ENCODE assay signal across 27 cellular contexts in the genomic region with DNA sequence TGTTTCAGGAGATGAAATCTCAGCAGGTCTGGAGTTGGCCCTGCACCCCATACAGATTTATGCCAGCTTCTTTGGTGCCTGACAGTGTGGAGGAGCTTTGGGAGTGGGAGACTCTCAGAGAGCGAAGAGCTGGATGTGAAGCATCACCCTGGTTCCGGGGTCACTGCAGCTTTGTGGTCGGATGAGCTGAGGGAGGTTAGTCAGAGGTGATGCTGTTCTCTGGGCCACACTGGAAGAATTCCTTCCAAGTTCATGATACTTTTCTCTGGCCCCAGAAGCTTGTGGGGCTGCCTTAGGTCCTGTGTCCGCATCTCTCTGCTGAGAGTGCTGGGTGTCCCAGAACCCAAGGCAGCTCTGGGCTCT.
DNase-seq lines count a peak whose midpoint lies in the region; ATAC-seq, FAIRE-seq and TF ChIP-seq lines count a peak whose summit lies in the region.
"Had no signal": no experiment of that assay in that cellular context is flagged by ENCODE, and none has a peak within 500 bp of the region (broad histone marks: within the 10 kb centered on the region; RNA-seq: fewer than 3 reads in every experiment).

No MANE protein-coding gene starts in this region.

- CTCF ChIA-PET in naive thymus-derived CD4-positive, alpha-beta T cell (lab: Charles Lee), result no interaction called here

- TF ChIP-seq CTCF in astrocyte (IDR thresholded peaks at IDR 0.05; ENCODE audit: insufficient read depth, low read depth, low read length), result no peak
- TF ChIP-seq CTCF in sigmoid colon (IDR thresholded peaks at IDR 0.05), result no peak

- no peaks in the 10 kb centered on the region for H3K36me3 ChIP-seq in GM23248 (ENCODE audit: low read depth)
- H3K36me3 ChIP-seq in astrocyte (ENCODE audit: insufficient read depth, low read length), result no peaks in the 10 kb centered on the region
- H3K36me3 ChIP-seq in sigmoid colon, result no peaks in the 10 kb centered on the region
- H3K36me3 ChIP-seq in naive thymus-derived CD4-positive, alpha-beta T cell (ENCODE audit: control insufficient read depth in 2 of 3, insufficient read depth in 3 of 3, low read length in 3 of 3), result no peaks in the 10 kb centered on the region
- H3K36me3 ChIP-seq: ascending aorta had no signal

- H2AFZ ChIP-seq in GM23248, result peak overlapping the region; percentile 61
- peak overlapping the region; percentile 51 for H2AFZ ChIP-seq in astrocyte (ENCODE audit: low read depth, low read length)

- in situ Hi-C loops in GM23248 (cut with MboI), result no loop called here

- peak overlapping the region; percentile 0 for H3K4me2 ChIP-seq in GM23248 (ENCODE audit: unreplicated experiment)
- H3K4me2 ChIP-seq in astrocyte (ENCODE audit: low read length), result peak overlapping the region; percentile 18

- H4K20me1 ChIP-seq in GM23248 (ENCODE audit: insufficient read depth), result no peaks in the 10 kb centered on the region
- no peaks in the 10 kb centered on the region for H4K20me1 ChIP-seq in astrocyte (ENCODE audit: insufficient read depth, low read length)

- H3K9me2 ChIP-seq in GM23248 (ENCODE audit: insufficient read depth), result no peaks in the 10 kb centered on the region

- peaks cover 2% of the 10 kb centered on the region for H3K27me3 Mint-ChIP-seq in astrocyte (ENCODE audit: low read depth, unreplicated experiment)
- peaks cover 5 to 27% (median 19%) of the 10 kb centered on the region in 5 donors for H3K27me3 Mint-ChIP-seq in naive thymus-derived CD4-positive, alpha-beta T cell

- H3F3A ChIP-seq in GM23248 (ENCODE audit: insufficient read depth), result peaks cover 8% of the 10 kb centered on the region

- H3K4me3 ChIP-seq in GM23248 (no peak overlapping the region), astrocyte (ENCODE audit: insufficient read depth, low read depth, low read length) (no peak overlapping the region), sigmoid colon (no peak overlapping the region)
- no peak overlapping the region for H3K4me3 ChIP-seq in naive thymus-derived CD4-positive, alpha-beta T cell (ENCODE audit: low read length)
- H3K4me3 ChIP-seq: ascending aorta, mucosa of descending colon had no signal

- no peak for ATAC-seq in naive thymus-derived CD4-positive, alpha-beta T cell
- ATAC-seq in HG03565 (IDR thresholded peaks at IDR 0.05; ENCODE audit: unreplicated experiment), result no peak
- ATAC-seq: CD8-positive, alpha-beta T cell; HepG2; mucosa of descending colon had no signal

- no peak for TF ChIP-seq POLR2A in sigmoid colon (IDR thresholded peaks at IDR 0.05)

- peaks cover 20% of the 10 kb centered on the region for H3K4me1 ChIP-seq in GM23248 (ENCODE audit: insufficient read depth)
- peaks cover 24% of the 10 kb centered on the region for H3K4me1 ChIP-seq in astrocyte (ENCODE audit: insufficient read depth, low read length)
- H3K4me1 ChIP-seq in sigmoid colon, result no peaks in the 10 kb centered on the region
- no peaks in the 10 kb centered on the region for H3K4me1 ChIP-seq in naive thymus-derived CD4-positive, alpha-beta T cell (ENCODE audit: control insufficient read depth in 2 of 2, insufficient read depth in 2 of 2, low read length in 2 of 2)
- H3K4me1 ChIP-seq: ascending aorta had no signal

- H3K27me3 ChIP-seq in GM23248 (replicated peaks; ENCODE audit: insufficient read depth), result no peaks in the 10 kb centered on the region
- no peaks in the 10 kb centered on the region for H3K27me3 ChIP-seq in astrocyte (ENCODE audit: insufficient read depth, low read length)
- H3K27me3 ChIP-seq in sigmoid colon, result no peaks in the 10 kb centered on the region
- no peaks in the 10 kb centered on the region for H3K27me3 ChIP-seq in naive thymus-derived CD4-positive, alpha-beta T cell (ENCODE audit: control insufficient read depth in 2 of 2, insufficient read depth in 2 of 2, low read length in 2 of 2)
- H3K27me3 ChIP-seq: ascending aorta had no signal

- intact Hi-C loops in sigmoid colon (cut with DNase I), result no loop called here
- intact Hi-C loops in naive thymus-derived CD4-positive, alpha-beta T cell (cut with micrococcal nuclease), result no loop called here

- H3K4me3 Mint-ChIP-seq in astrocyte (ENCODE audit: unreplicated experiment), result no peak overlapping the region
- no peak overlapping the region for H3K4me3 Mint-ChIP-seq in naive thymus-derived CD4-positive, alpha-beta T cell
- H3K4me3 Mint-ChIP-seq: activated B cell treated with CpG ODN at 0.5 μM for 24 hours; activated naive CD8-positive, alpha-beta T cell; CD8-positive, alpha-beta T cell; type B pancreatic cell had no signal

- FAIRE-seq in astrocyte (lab: Jason Lieb, UNC), result no peak
- FAIRE-seq: GM18507, HepG2, small intestine had no signal

- peaks cover 11% of the 10 kb centered on the region for H3K4me1 Mint-ChIP-seq in astrocyte (ENCODE audit: low read depth, unreplicated experiment)
- H3K4me1 Mint-ChIP-seq in naive thymus-derived CD4-positive, alpha-beta T cell, result no peaks in the 10 kb centered on the region
- H3K4me1 Mint-ChIP-seq: activated B cell treated with CpG ODN at 0.5 μM for 24 hours had no signal

- H3K9me3 Mint-ChIP-seq in astrocyte (ENCODE audit: unreplicated experiment), result peaks cover 2% of the 10 kb centered on the region
- no peaks in the 10 kb centered on the region for H3K9me3 Mint-ChIP-seq in naive thymus-derived CD4-positive, alpha-beta T cell
- H3K9me3 Mint-ChIP-seq: activated B cell treated with CpG ODN at 0.5 μM for 24 hours; CD8-positive, alpha-beta T cell; type B pancreatic cell had no signal

- H3K27ac ChIP-seq in GM23248, result peak overlapping the region; percentile 38
- peak overlapping the region; percentile 31 for H3K27ac ChIP-seq in astrocyte (ENCODE audit: low read depth, low read length)
- no peak overlapping the region for H3K27ac ChIP-seq in sigmoid colon
- H3K27ac ChIP-seq in naive thymus-derived CD4-positive, alpha-beta T cell (ENCODE audit: low read depth, low read length), result no peak overlapping the region
- H3K27ac ChIP-seq: ascending aorta, HL-60 had no signal

- peak; percentile 76 for DNase-seq in GM23248
- DNase-seq in astrocyte (ENCODE audit: low read depth), result peak; percentile 62
- peak; percentile 89 for DNase-seq in iris pigment epithelial cell (ENCODE audit: low read depth)
- peak; percentile 53 for DNase-seq in retina
- no peak for DNase-seq in sigmoid colon
- DNase-seq in NCI-H774 (lab: John Stamatoyannopoulos, UW), result no peak
- DNase-seq in naive thymus-derived CD4-positive, alpha-beta T cell, result no peak
- DNase-seq: activated B cell treated with CpG ODN at 0.5 μM for 24 hours; activated CD4-positive, alpha-beta T cell treated with anti-CD3 and anti-CD28 coated beads, Interleukin-2, amount 50 U/mL, for 48 hours; activated CD8-positive, alpha-beta memory T cell treated with anti-CD3 and anti-CD28 coated beads, Interleukin-2, amount 50 U/mL, for 4 hours; AML-193; cerebellar nuclear complex; DMS 273 treated with DMSO at 0.1 percent for 48 hours; foreskin melanocyte; hippocampal formation; mucosa of descending colon; NCI-H1930; small intestine; stimulated activated CD4-positive, alpha-beta T cell treated with anti-CD3 and anti-CD28 coated beads, Interleukin-1b, Interleukin-23, amount 100 ng/mL, for 48 hours had no signal

- 40 to 56% methylated on average over 4 of the region's 4 CpGs for WGBS in GM23248 (ENCODE audit: low coverage in 1 of 2, low lambda C conversion rate in 2 of 2, missing lambda C conversion rate in 2 of 2), 2 experiments
- 94% methylated on average over 4 of the region's 4 CpGs for WGBS in sigmoid colon, 2 donors

- peak overlapping the region; percentile 21; the same call in 1 of the 2 replicates for H3K9ac ChIP-seq in GM23248
- no peak overlapping the region for H3K9ac ChIP-seq in astrocyte (ENCODE audit: low read length)

- H3K79me2 ChIP-seq in GM23248 (ENCODE audit: insufficient read depth), result no peaks in the 10 kb centered on the region
- H3K79me2 ChIP-seq in astrocyte (ENCODE audit: insufficient read depth, low read length), result no peaks in the 10 kb centered on the region

- no peak overlapping the region for H3K27ac Mint-ChIP-seq in astrocyte (ENCODE audit: unreplicated experiment)
- H3K27ac Mint-ChIP-seq in naive thymus-derived CD4-positive, alpha-beta T cell, result no peak overlapping the region
- H3K27ac Mint-ChIP-seq: activated B cell treated with CpG ODN at 0.5 μM for 24 hours; activated naive CD8-positive, alpha-beta T cell; CD8-positive, alpha-beta T cell; type B pancreatic cell had no signal

- no peaks in the 10 kb centered on the region for H3K36me3 Mint-ChIP-seq in astrocyte (ENCODE audit: low read depth, unreplicated experiment)
- H3K36me3 Mint-ChIP-seq in naive thymus-derived CD4-positive, alpha-beta T cell, result no peaks in the 10 kb centered on the region
- H3K36me3 Mint-ChIP-seq: activated naive CD8-positive, alpha-beta T cell; CD8-positive, alpha-beta T cell; type B pancreatic cell had no signal

- H3K9me3 ChIP-seq in GM23248 (ENCODE audit: low read depth) (no peaks in the 10 kb centered on the region), astrocyte (ENCODE audit: insufficient read depth, low read depth, low read length) (no peaks in the 10 kb centered on the region), sigmoid colon (no peaks in the 10 kb centered on the region)
- no peaks in the 10 kb centered on the region for H3K9me3 ChIP-seq in naive thymus-derived CD4-positive, alpha-beta T cell (ENCODE audit: control insufficient read depth in 2 of 3, low read length in 3 of 3)
- H3K9me3 ChIP-seq: ascending aorta, mucosa of descending colon had no signal

- TF ChIP-seq EP300 in sigmoid colon (IDR thresholded peaks at IDR 0.05), result no peak

- POLR2A ChIA-PET in naive thymus-derived CD4-positive, alpha-beta T cell (lab: Charles Lee), result no interaction called here

Comparison
In these comparisons a context has a peak if more than half of its experiments do, and no peak if none do; other contexts are left out.
1. DNase-seq: peak in GM23248 (single experiment), astrocyte (single experiment), iris pigment epithelial cell (single experiment) and retina (single experiment); none in sigmoid colon (single experiment), NCI-H774 (single experiment) and naive thymus-derived CD4-positive, alpha-beta T cell (0 of 9).
2. H3K27ac ChIP-seq: peak in GM23248 (single experiment) and astrocyte (single experiment); none in sigmoid colon (0 of 4) and naive thymus-derived CD4-positive, alpha-beta T cell (single experiment).